Comparison of ENCODE assay signal across 1 cellular context in genomic region chr2:218292700-218293014, GRCh38.
TF ChIP-seq lines count a peak whose summit lies in the region.

No MANE protein-coding gene starts in this region.

TF ChIP-seq in GM12878, 131 proteins besides CTCF, POLR2A, EP300 and RAD21:
- no peak for TF ChIP-seq ZBTB11 (CRISPR knock-in tag; IDR thresholded peaks at IDR 0.05)
- TF ChIP-seq BHLHE40 (IDR thresholded peaks at IDR 0.05; ENCODE audit: borderline replicate concordance in 1 of 2, low read depth in 2 of 2, low read length in 1 of 2): no peak
- TF ChIP-seq TCF7 (IDR thresholded peaks at IDR 0.05; ENCODE audit: borderline replicate concordance): no peak
- peak; percentile 25 for TF ChIP-seq SKIL (IDR thresholded peaks at IDR 0.05; ENCODE audit: low read depth, poor library complexity, severe bottlenecking)
- no peak for TF ChIP-seq SMARCA5 (IDR thresholded peaks at IDR 0.05)
- TF ChIP-seq SREBF1 (IDR thresholded peaks at IDR 0.05; ENCODE audit: low read length): no peak
- no peak for TF ChIP-seq YY1 (IDR thresholded peaks at IDR 0.05; ENCODE audit: low read depth, low read length)
TF ChIP-seq in GM12878: peak in this region for 1.
